In genomic region chrX:25105251-25105650, GRCh38 we compare ENCODE assay signal across 21 cellular contexts.
"Had no signal": no experiment of that assay in that cellular context is flagged by ENCODE, and none has a peak within 500 bp of the region (broad histone marks: within the 10 kb centered on the region; RNA-seq: fewer than 3 reads in every experiment).

No MANE protein-coding gene starts in this region.

- H3K27me3 ChIP-seq: cardiac muscle cell, heart right ventricle, sigmoid colon, stomach, uterus had no signal

- H3K27me3 Mint-ChIP-seq: activated CD4-positive, alpha-beta memory T cell treated with anti-CD3 and anti-CD28 coated beads, Interleukin-2, amount 10 ng/mL, durations not matched to agents 7 days and 5 days; activated CD4-positive, alpha-beta T cell treated with anti-CD3 and anti-CD28 coated beads, Interleukin-2, amount 10 ng/mL, durations not matched to agents 24 days and 14 days; activated naive CD4-positive, alpha-beta T cell treated with anti-CD3 and anti-CD28 coated beads, Interleukin-2, amount 10 ng/mL, durations not matched to agents 7 days and 5 days had no signal

- H3K9me3 ChIP-seq: heart right ventricle, sigmoid colon, stomach, uterus had no signal

- H3K9me3 Mint-ChIP-seq: activated CD4-positive, alpha-beta memory T cell treated with anti-CD3 and anti-CD28 coated beads, Interleukin-2, amount 10 ng/mL, durations not matched to agents 7 days and 5 days; activated CD4-positive, alpha-beta T cell treated with anti-CD3 and anti-CD28 coated beads, Interleukin-2, amount 10 ng/mL, durations not matched to agents 24 days and 14 days; activated naive CD4-positive, alpha-beta T cell treated with anti-CD3 and anti-CD28 coated beads, Interleukin-2, amount 10 ng/mL, durations not matched to agents 7 days and 5 days; activated T-cell treated with anti-CD3 and anti-CD28 coated beads, Interleukin-2, amount 50 U/mL, for 72 hours; memory B cell; stimulated activated memory B cell treated with anti-CD40 and anti-IgM and Interleukin-4, amounts not matched to agents 10 μg/mL and 1 μg/mL and 100 μg/mL, for 72 hours; T-helper 1 cell treated with Interleukin-12 subunit alpha and Interleukin-12 subunit beta and Interleukin-4 antibody, amounts not matched to agents 30 μg/mL and 1 μg/mL, for 36 hours had no signal

- H3K4me1 ChIP-seq: heart right ventricle, sigmoid colon, stomach, uterus had no signal

- H3K27ac Mint-ChIP-seq: activated CD4-positive, alpha-beta memory T cell treated with anti-CD3 and anti-CD28 coated beads, Interleukin-2, amount 10 ng/mL, durations not matched to agents 7 days and 5 days; activated CD4-positive, alpha-beta T cell treated with anti-CD3 and anti-CD28 coated beads, Interleukin-2, amount 10 ng/mL, durations not matched to agents 24 days and 14 days; activated naive CD4-positive, alpha-beta T cell treated with anti-CD3 and anti-CD28 coated beads, Interleukin-2, amount 10 ng/mL, durations not matched to agents 7 days and 5 days; activated T-cell treated with anti-CD3 and anti-CD28 coated beads, Interleukin-2, amount 50 U/mL, for 72 hours; memory B cell; nephron progenitor cell; stimulated activated memory B cell treated with anti-CD40 and anti-IgM and Interleukin-4, amounts not matched to agents 10 μg/mL and 1 μg/mL and 100 μg/mL, for 72 hours; T-helper 1 cell treated with Interleukin-12 subunit alpha and Interleukin-12 subunit beta and Interleukin-4 antibody, amounts not matched to agents 30 μg/mL and 1 μg/mL, for 36 hours had no signal

- H3K36me3 Mint-ChIP-seq: activated naive CD4-positive, alpha-beta T cell treated with anti-CD3 and anti-CD28 coated beads, Interleukin-2, amount 10 ng/mL, durations not matched to agents 7 days and 5 days; memory B cell; stimulated activated memory B cell treated with anti-CD40 and anti-IgM and Interleukin-4, amounts not matched to agents 10 μg/mL and 1 μg/mL and 100 μg/mL, for 72 hours had no signal

- H3K4me3 ChIP-seq: cardiac muscle cell, heart right ventricle, sigmoid colon, smooth muscle cell, stomach, uterus had no signal

- H3K4me2 ChIP-seq: smooth muscle cell had no signal

- DNase-seq: activated CD4-positive, alpha-beta memory T cell treated with anti-CD3 and anti-CD28 coated beads, Interleukin-2, amount 10 ng/mL, durations not matched to agents 7 days and 5 days; activated CD4-positive, alpha-beta T cell treated with anti-CD3 and anti-CD28 coated beads, Interleukin-2, amount 10 ng/mL, durations not matched to agents 24 days and 14 days; activated effector memory CD4-positive, alpha-beta T cell treated with Interleukin-2 at 50 U/mL for 16 hours; activated naive CD4-positive, alpha-beta T cell treated with anti-CD3 and anti-CD28 coated beads, Interleukin-2, amount 10 ng/mL, durations not matched to agents 7 days and 5 days; activated T-cell treated with anti-CD3 and anti-CD28 coated beads, Interleukin-2, amount 50 U/mL, for 72 hours; amygdala; cortex of kidney; heart right ventricle; nephron progenitor cell; sigmoid colon; stimulated activated CD4-positive, alpha-beta T cell treated with anti-CD3 and anti-CD28 coated beads, Interleukin-15, amount 100 ng/mL, for 24 hours; stomach; trophoblast cell; uterus had no signal

- H3K27ac ChIP-seq: cardiac muscle cell, epithelial cell of prostate, heart right ventricle, sigmoid colon, stomach, uterus had no signal

- H3K36me3 ChIP-seq: cardiac muscle cell, heart right ventricle, sigmoid colon, stomach, uterus had no signal

- H3K4me3 Mint-ChIP-seq: activated CD4-positive, alpha-beta memory T cell treated with anti-CD3 and anti-CD28 coated beads, Interleukin-2, amount 10 ng/mL, durations not matched to agents 7 days and 5 days; activated CD4-positive, alpha-beta T cell treated with anti-CD3 and anti-CD28 coated beads, Interleukin-2, amount 10 ng/mL, durations not matched to agents 24 days and 14 days; activated naive CD4-positive, alpha-beta T cell treated with anti-CD3 and anti-CD28 coated beads, Interleukin-2, amount 10 ng/mL, durations not matched to agents 7 days and 5 days; activated T-cell treated with anti-CD3 and anti-CD28 coated beads, Interleukin-2, amount 50 U/mL, for 72 hours; memory B cell; nephron progenitor cell; stimulated activated memory B cell treated with anti-CD40 and anti-IgM and Interleukin-4, amounts not matched to agents 10 μg/mL and 1 μg/mL and 100 μg/mL, for 72 hours; T-helper 1 cell treated with Interleukin-12 subunit alpha and Interleukin-12 subunit beta and Interleukin-4 antibody, amounts not matched to agents 30 μg/mL and 1 μg/mL, for 36 hours had no signal

- H3K4me1 Mint-ChIP-seq: activated CD4-positive, alpha-beta memory T cell treated with anti-CD3 and anti-CD28 coated beads, Interleukin-2, amount 10 ng/mL, durations not matched to agents 7 days and 5 days; activated CD4-positive, alpha-beta T cell treated with anti-CD3 and anti-CD28 coated beads, Interleukin-2, amount 10 ng/mL, durations not matched to agents 24 days and 14 days; activated naive CD4-positive, alpha-beta T cell treated with anti-CD3 and anti-CD28 coated beads, Interleukin-2, amount 10 ng/mL, durations not matched to agents 7 days and 5 days; memory B cell; nephron progenitor cell; stimulated activated memory B cell treated with anti-CD40 and anti-IgM and Interleukin-4, amounts not matched to agents 10 μg/mL and 1 μg/mL and 100 μg/mL, for 72 hours had no signal

- ATAC-seq: activated CD4-positive, CD25-positive, alpha-beta regulatory T cell treated with anti-CD3 and anti-CD28 coated beads, Interleukin-2, amount 50 U/mL, for 24 hours; activated T-cell treated with anti-CD3 and anti-CD28 coated beads, Interleukin-2, amount 50 U/mL, for 72 hours; heart right ventricle; stimulated activated memory B cell treated with anti-CD40 and anti-IgM and Interleukin-4, amounts not matched to agents 10 μg/mL and 1 μg/mL and 100 μg/mL, for 72 hours had no signal
